In the genomic region with DNA sequence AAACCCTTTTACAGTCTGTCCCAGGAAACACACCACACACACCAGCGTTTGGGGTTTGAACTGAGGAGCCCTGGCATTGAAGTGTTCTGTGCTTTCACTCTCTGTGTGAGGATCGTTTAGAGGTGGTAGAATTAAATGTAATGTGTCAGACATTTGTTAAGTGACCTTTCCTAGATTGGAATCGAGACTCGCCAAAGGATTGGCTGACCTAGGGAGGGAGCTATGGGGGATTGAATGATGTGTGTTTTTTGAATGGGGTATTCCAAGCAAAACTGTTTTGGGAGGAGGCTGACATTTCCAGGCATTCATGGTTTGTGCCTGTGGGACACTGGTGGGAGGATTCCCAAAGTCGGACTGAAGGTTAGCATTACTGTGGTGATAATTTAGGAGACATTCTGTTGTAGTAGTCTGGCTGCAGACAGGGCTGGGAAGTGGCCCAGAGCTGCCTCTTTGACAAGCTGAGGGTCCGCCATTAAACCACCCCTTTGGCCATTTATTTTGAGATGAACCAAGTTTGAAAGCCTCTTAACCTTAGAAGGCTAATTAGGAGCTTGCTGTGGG, we compare ENCODE assay signal across 8 cellular contexts. TPM values are rescaled to one million over a fixed set of nuclear protein-coding genes. Genes with fewer than 3 reads are reported as not detected.
DNase-seq lines count a peak whose midpoint lies in the region; FAIRE-seq and TF ChIP-seq lines count a peak whose summit lies in the region.

No MANE protein-coding gene starts in this region.

- peaks cover 8% of the 10 kb centered on the region for H4K20me1 ChIP-seq in hepatocyte (ENCODE audit: insufficient read depth, poor library complexity, severe bottlenecking)

- peak overlapping the region; percentile 77 for H3K4me2 ChIP-seq in hepatocyte

- intact Hi-C loops in ascending aorta (cut with DNase I), result loop anchor here (2.0 to 5.0 kb wide), 4 partner anchors 16 to 140 kb away; no protein-coding TSS in a partner anchor

- no peak overlapping the region for H2AFZ ChIP-seq in hepatocyte

- H3K9ac ChIP-seq in skeletal muscle tissue (ENCODE audit: low read depth in 1 of 3, low read length in 3 of 3), result peak overlapping the region in 2 of 3 donors; percentile 67 to 69

- H3K4me1 ChIP-seq in ascending aorta (peaks cover 0 to 21% of the 10 kb centered on the region in 2 donors), hepatocyte (ENCODE audit: insufficient read depth) (peaks cover 25% of the 10 kb centered on the region), skeletal muscle tissue (ENCODE audit: control insufficient read depth in 3 of 3, insufficient read depth in 3 of 3, low read length in 3 of 3) (peaks cover 6 to 11% (median 9%) of the 10 kb centered on the region in 3 donors)

- TF ChIP-seq CTCF in HFF-Myc (IDR thresholded peaks at IDR 0.05; ENCODE audit: low read depth, low read length, missing control alignments) (no peak), ascending aorta (IDR thresholded peaks at IDR 0.05) (no peak), hepatocyte (IDR thresholded peaks at IDR 0.05; ENCODE audit: poor library complexity) (no peak)

- peak overlapping the region; percentile 76 to 85 for H3K27ac ChIP-seq in ascending aorta
- H3K27ac ChIP-seq in hepatocyte, result peak overlapping the region; percentile 88
- peak overlapping the region; percentile 84 for H3K27ac ChIP-seq in skeletal muscle tissue (ENCODE audit: low read depth, low read length)

- FAIRE-seq in HTR-8/SVneo (lab: Jason Lieb, UNC), result no peak

- no peaks in the 10 kb centered on the region for H3K9me3 ChIP-seq in ascending aorta
- H3K9me3 ChIP-seq in hepatocyte (ENCODE audit: low read depth), result no peaks in the 10 kb centered on the region
- no peaks in the 10 kb centered on the region for H3K9me3 ChIP-seq in skeletal muscle tissue (ENCODE audit: control insufficient read depth in 3 of 3, low read length in 3 of 3)

- H3K4me3 ChIP-seq in HFF-Myc (replicated peaks; ENCODE audit: low read depth, low read length) (peak overlapping the region; percentile 78), ascending aorta (peak overlapping the region; percentile 83), hepatocyte (peak overlapping the region; percentile 62), skeletal muscle tissue (ENCODE audit: low read length in 3 of 3) (peak overlapping the region; percentile 0 to 79 (median 36))

- H3K27me3 ChIP-seq in ascending aorta (no peaks in the 10 kb centered on the region), hepatocyte (no peaks in the 10 kb centered on the region), skeletal muscle tissue (ENCODE audit: control insufficient read depth in 3 of 3, insufficient read depth in 3 of 3, low read length in 3 of 3) (peaks cover 0 to 18% (median 3%) of the 10 kb centered on the region in 3 donors)

- no peaks in the 10 kb centered on the region for H3K9me2 ChIP-seq in hepatocyte (replicated peaks; ENCODE audit: insufficient read depth)

- no peak for DNase-seq in HFF-Myc (ENCODE audit: extremely low read depth, low read depth)
- DNase-seq in ascending aorta (ENCODE audit: low spot score in 2 of 2), result no peak
- DNase-seq in hepatocyte (ENCODE audit: low spot score), result no peak
- no peak for DNase-seq in NAMALWA (ENCODE audit: low spot score)
- DNase-seq in stimulated activated CD4-positive, alpha-beta T cell treated with anti-CD3 and anti-CD28 coated beads, Interleukin-1b, Interleukin-23, amount 100 ng/mL, for 48 hours, result no peak
- no peak for DNase-seq in nucleus accumbens (lab: John Stamatoyannopoulos, UW)
- DNase-seq in HTR-8/SVneo (ENCODE audit: insufficient read length, low spot score), result no peak

- H3K36me3 ChIP-seq in ascending aorta, result no peaks in the 10 kb centered on the region
- no peaks in the 10 kb centered on the region for H3K36me3 ChIP-seq in hepatocyte (replicated peaks; ENCODE audit: insufficient read depth, low read depth)
- H3K36me3 ChIP-seq in skeletal muscle tissue (ENCODE audit: control insufficient read depth in 3 of 3, insufficient read depth in 3 of 3, low read length in 3 of 3), result no peaks in the 10 kb centered on the region

- H3K79me2 ChIP-seq in hepatocyte, result peaks cover 50% of the 10 kb centered on the region

- WGBS in hepatocyte (ENCODE audit: low lambda C conversion rate, missing lambda C conversion rate), result 23% methylated on average over 6 of the region's 6 CpGs

RNA-seq across cellular contexts. Expression of a gene that starts 1.7 kb away (rescaled TPM):
- 27.4 TPM for total RNA-seq in ascending aorta
- 91.6 and 95.4 TPM in 2 replicates for total RNA-seq in hepatocyte
- polyA plus RNA-seq in hepatocyte, result 36.7 and 43.4 TPM in 2 replicates
- 125 TPM for total RNA-seq in skeletal muscle tissue
